Comparison of ENCODE assay signal across 8 cellular contexts in the genomic region with DNA sequence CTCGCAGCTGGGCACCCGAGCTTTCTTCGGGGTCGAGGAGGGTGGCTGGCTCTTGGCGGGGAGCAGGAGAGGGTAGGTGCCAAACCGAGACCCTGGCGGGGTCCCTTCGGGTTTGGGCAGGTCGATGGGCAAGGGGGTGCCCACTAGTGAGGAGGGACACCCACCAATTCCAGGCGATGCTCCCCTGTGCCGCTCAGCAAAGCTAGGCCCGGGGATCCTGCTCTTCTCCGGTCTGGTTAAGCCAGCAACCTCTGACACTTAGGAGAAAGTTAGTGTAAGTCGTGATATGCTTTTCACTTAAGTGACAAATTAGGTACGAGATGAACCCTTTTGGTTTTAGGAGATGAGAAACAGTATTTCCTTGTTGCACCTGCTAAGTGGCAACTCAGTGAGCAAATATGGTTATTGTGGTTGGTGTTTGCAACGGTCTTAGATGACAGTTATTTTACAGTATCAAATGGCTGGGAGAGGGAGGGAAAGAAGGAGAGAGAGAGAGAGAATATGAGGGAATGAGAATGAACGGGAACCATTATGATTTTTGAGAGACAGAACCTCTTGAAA. TPM values are rescaled to one million over a fixed set of nuclear protein-coding genes. Genes with fewer than 3 reads are reported as not detected.
DNase-seq lines count a peak whose midpoint lies in the region; ATAC-seq and TF ChIP-seq lines count a peak whose summit lies in the region.

No MANE protein-coding gene starts in this region.

- peak overlapping the region; percentile 75 for H3K4me3 Mint-ChIP-seq in activated CD4-positive, alpha-beta T cell treated with anti-CD3 and anti-CD28 coated beads for 36 hours
- H3K4me3 Mint-ChIP-seq in memory B cell, result peak overlapping the region; percentile 98

- peak overlapping the region; percentile 96 for H3K27ac Mint-ChIP-seq in activated CD4-positive, alpha-beta T cell treated with anti-CD3 and anti-CD28 coated beads for 36 hours
- H3K27ac Mint-ChIP-seq in memory B cell, result peak overlapping the region; percentile 96

- peak; percentile 67 for DNase-seq in activated CD4-positive, alpha-beta T cell treated with anti-CD3 and anti-CD28 coated beads for 36 hours
- no peak for DNase-seq in activated CD4-positive, alpha-beta T cell treated with anti-CD3 and anti-CD28 coated beads for 1 hour
- peak; percentile 16 for DNase-seq in HuH-7.5 (ENCODE audit: low spot score)
- DNase-seq in SIG-M5 (lab: John Stamatoyannopoulos, UW), result peak; percentile 31
- no peak for DNase-seq in effector memory CD4-positive, alpha-beta T cell
- no peak for DNase-seq in memory B cell (ENCODE audit: low spot score in 2 of 2)
- DNase-seq in tibial artery, result peak; percentile 20 to 74

- CTCF ChIA-PET in activated CD4-positive, alpha-beta T cell treated with anti-CD3 and anti-CD28 coated beads for 36 hours (lab: Charles Lee), result interaction anchor here (0.6 to 2.7 kb wide), 5 partner anchors 12 to 77 kb away, joined by 3 to 11 read pairs (median 4); no protein-coding TSS in a partner anchor

- H3K9me3 ChIP-seq in effector memory CD4-positive, alpha-beta T cell (ENCODE audit: control insufficient read depth, low read length), result no peaks in the 10 kb centered on the region
- H3K9me3 ChIP-seq in tibial artery, result no peaks in the 10 kb centered on the region

- POLR2A ChIA-PET in activated CD4-positive, alpha-beta T cell treated with anti-CD3 and anti-CD28 coated beads for 36 hours (lab: Charles Lee), result interaction anchor here (0.6 to 1.4 kb wide), 5 partner anchors 9 to 222 kb away, joined by 3 to 8 read pairs (median 6); no protein-coding TSS in a partner anchor

- H3K4me1 Mint-ChIP-seq in activated CD4-positive, alpha-beta T cell treated with anti-CD3 and anti-CD28 coated beads for 36 hours, result peaks cover 39% of the 10 kb centered on the region
- peaks cover 12% of the 10 kb centered on the region for H3K4me1 Mint-ChIP-seq in memory B cell

- H3K36me3 ChIP-seq in effector memory CD4-positive, alpha-beta T cell (ENCODE audit: control insufficient read depth, insufficient read depth, low read length), result no peaks in the 10 kb centered on the region
- no peaks in the 10 kb centered on the region for H3K36me3 ChIP-seq in tibial artery

- H3K4me3 ChIP-seq in effector memory CD4-positive, alpha-beta T cell (ENCODE audit: insufficient read depth, low read depth, low read length, poor library complexity, severe bottlenecking), result peak overlapping the region; percentile 75
- H3K4me3 ChIP-seq in tibial artery, result peak overlapping the region; percentile 89 to 90

- peaks cover 3% of the 10 kb centered on the region for H3K4me1 ChIP-seq in effector memory CD4-positive, alpha-beta T cell (ENCODE audit: control insufficient read depth, insufficient read depth, low read length, poor library complexity, severe bottlenecking)
- peaks cover 0 to 5% (median 0%) of the 10 kb centered on the region in 4 donors for H3K4me1 ChIP-seq in tibial artery

- intact Hi-C loops in activated CD4-positive, alpha-beta T cell treated with anti-CD3 and anti-CD28 coated beads for 36 hours (cut with DNase I, micrococcal nuclease), result loop anchor here (1.0 to 10.0 kb wide), 7 partner anchors 21 to 828 kb away; partner anchors contain the start of genes C11orf58 (in 1 of the 2), NCR3LG1 (in 1 of the 2) and SAAL1 (in 1 of the 2)
- intact Hi-C loops in tibial artery (cut with DNase I; ENCODE audit: low total_unique reads), result no loop called here

- no peak for TF ChIP-seq CTCF in tibial artery (IDR thresholded peaks at IDR 0.05)

- ATAC-seq in activated CD4-positive, alpha-beta T cell treated with anti-CD3 and anti-CD28 coated beads for 36 hours, result peak; percentile 53
- peak; percentile 20 for ATAC-seq in GM21576 (IDR thresholded peaks at IDR 0.05; ENCODE audit: unreplicated experiment)
- peak; percentile 7 for ATAC-seq in memory B cell (ENCODE audit: low read depth)

- H3K36me3 Mint-ChIP-seq in activated CD4-positive, alpha-beta T cell treated with anti-CD3 and anti-CD28 coated beads for 36 hours (ENCODE audit: low read depth), result peaks cover 3% of the 10 kb centered on the region
- no peaks in the 10 kb centered on the region for H3K36me3 Mint-ChIP-seq in memory B cell

- H3K27ac ChIP-seq in effector memory CD4-positive, alpha-beta T cell (ENCODE audit: insufficient read depth, low read length, poor library complexity, severe bottlenecking), result peak overlapping the region; percentile 82
- peak overlapping the region; percentile 89 to 90 for H3K27ac ChIP-seq in tibial artery

- no peaks in the 10 kb centered on the region for H3K27me3 Mint-ChIP-seq in activated CD4-positive, alpha-beta T cell treated with anti-CD3 and anti-CD28 coated beads for 36 hours
- no peaks in the 10 kb centered on the region for H3K27me3 Mint-ChIP-seq in memory B cell

- no peaks in the 10 kb centered on the region for H3K27me3 ChIP-seq in effector memory CD4-positive, alpha-beta T cell (replicated peaks; ENCODE audit: control insufficient read depth, insufficient read depth, low read length, poor library complexity, severe bottlenecking)
- H3K27me3 ChIP-seq in tibial artery, result no peaks in the 10 kb centered on the region

- H3K9me3 Mint-ChIP-seq in activated CD4-positive, alpha-beta T cell treated with anti-CD3 and anti-CD28 coated beads for 36 hours (ENCODE audit: low read depth), result no peaks in the 10 kb centered on the region
- no peaks in the 10 kb centered on the region for H3K9me3 Mint-ChIP-seq in memory B cell

RNA-seq across cellular contexts. Expression of gene NUCB2, which starts 0.6 kb away (rescaled TPM):
- 10 to 100 TPM; 45.0 to 59.9 TPM for total RNA-seq in activated CD4-positive, alpha-beta T cell treated with anti-CD3 and anti-CD28 coated beads for 36 hours

Comparison
In these comparisons a context has a peak if more than half of its experiments do, and no peak if none do; other contexts are left out.
1. DNase-seq: peak in activated CD4-positive, alpha-beta T cell treated with anti-CD3 and anti-CD28 coated beads for 36 hours (single experiment), HuH-7.5 (single experiment), SIG-M5 (single experiment) and tibial artery (2 of 2); none in activated CD4-positive, alpha-beta T cell treated with anti-CD3 and anti-CD28 coated beads for 1 hour (single experiment), effector memory CD4-positive, alpha-beta T cell (0 of 3) and memory B cell (0 of 2).
2. Peak in every context shown above with its lines, with median percentiles within 50 percentile points of each other: ATAC-seq.